Comparison of ENCODE assay signal across 8 cellular contexts in the genomic region with DNA sequence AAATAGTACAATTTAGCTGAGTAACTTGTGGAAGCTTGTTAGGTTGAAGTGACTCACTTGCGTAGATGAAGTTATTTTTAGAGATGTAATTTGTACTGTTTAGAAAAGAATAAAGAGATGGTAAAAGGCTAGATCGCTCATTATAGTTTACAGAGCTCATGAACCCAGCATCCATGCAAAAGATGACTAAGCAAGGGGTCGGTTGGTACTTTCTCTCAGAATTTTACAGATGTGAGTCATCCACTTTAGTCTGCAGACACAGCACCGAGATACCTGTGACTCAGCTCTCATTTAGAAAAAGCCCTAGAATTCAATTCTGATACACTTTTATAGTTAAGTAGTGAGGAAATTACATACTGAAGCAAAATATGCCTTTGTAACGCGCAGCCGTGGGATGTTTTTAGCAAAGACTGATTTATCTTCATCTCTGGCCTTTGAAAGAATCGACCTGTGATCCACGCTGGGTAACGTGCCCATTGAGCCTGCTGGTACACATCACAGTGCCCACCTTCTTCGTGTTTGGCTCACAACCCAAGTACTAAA.
A peak's percentile ranks its signal among the peaks of the same experiment; 100 is the strongest.
DNase-seq lines count a peak whose midpoint lies in the region; ATAC-seq lines count a peak whose summit lies in the region.

No MANE protein-coding gene starts in this region.

- no peak overlapping the region for H3K4me3 Mint-ChIP-seq in activated CD4-positive, alpha-beta memory T cell treated with anti-CD3 and anti-CD28 coated beads for 36 hours
- no peak overlapping the region for H3K4me3 Mint-ChIP-seq in stimulated activated memory B cell treated with anti-CD40 and anti-IgM and Interleukin-4, amounts not matched to agents 10 μg/mL and 1 μg/mL and 100 μg/mL, for 72 hours

- in situ Hi-C loops in KBM-7 (cut with MboI; ENCODE audit: low pct_unique_long_range_greater_than_20kb, low sequenced_read_pairs): no loop called here

- POLR2A ChIA-PET in activated CD4-positive, alpha-beta memory T cell treated with anti-CD3 and anti-CD28 coated beads for 36 hours (lab: Charles Lee): interaction anchor here (0.9 to 2.4 kb wide), 4 partner anchors 24 to 174 kb away, joined by 4 to 9 read pairs (median 5); no protein-coding TSS in a partner anchor

- intact Hi-C loops in activated CD4-positive, alpha-beta memory T cell treated with anti-CD3 and anti-CD28 coated beads for 36 hours (cut with micrococcal nuclease): loop anchor here (1.0 to 10.0 kb wide), 7 partner anchors 24 to 571 kb away; a partner anchor contains a TSS
- intact Hi-C loops in head of caudate nucleus (cut with DNase I): no loop called here

- CTCF ChIA-PET in activated CD4-positive, alpha-beta memory T cell treated with anti-CD3 and anti-CD28 coated beads for 36 hours (lab: Charles Lee): interaction anchor here (0.7 to 1.2 kb wide), 3 partner anchors 24 to 553 kb away, joined by 3 to 4 read pairs (median 3); no protein-coding TSS in a partner anchor

- H3K4me1 Mint-ChIP-seq in activated CD4-positive, alpha-beta memory T cell treated with anti-CD3 and anti-CD28 coated beads for 36 hours (ENCODE audit: low read depth): peaks cover 48% of the 10 kb centered on the region
- H3K4me1 Mint-ChIP-seq in stimulated activated memory B cell treated with anti-CD40 and anti-IgM and Interleukin-4, amounts not matched to agents 10 μg/mL and 1 μg/mL and 100 μg/mL, for 72 hours: peaks cover 20% of the 10 kb centered on the region

- DNase-seq in NOMO-1 (lab: John Stamatoyannopoulos, UW; ENCODE audit: unreplicated experiment in 2 of 2) (peak; percentile 49 to 70), NOMO-1 treated with dmso at 0.1 percent for 144 hours (lab: John Stamatoyannopoulos, UW; ENCODE audit: unreplicated experiment) (no peak), head of caudate nucleus (peak in 23 of 42 donors; percentile 2 to 78 (median 35)), NCI-H146 treated with DMSO at 0.1 percent for 48 hours (lab: John Stamatoyannopoulos, UW; ENCODE audit: unreplicated experiment) (no peak), KBM-7 (no peak)
- peak; percentile 50 for DNase-seq in activated CD4-positive, alpha-beta memory T cell treated with anti-CD3 and anti-CD28 coated beads for 36 hours

- H3K27ac Mint-ChIP-seq in activated CD4-positive, alpha-beta memory T cell treated with anti-CD3 and anti-CD28 coated beads for 36 hours: peak overlapping the region; percentile 59
- H3K27ac Mint-ChIP-seq in stimulated activated memory B cell treated with anti-CD40 and anti-IgM and Interleukin-4, amounts not matched to agents 10 μg/mL and 1 μg/mL and 100 μg/mL, for 72 hours: no peak overlapping the region

- peaks cover 23% of the 10 kb centered on the region for H3K36me3 Mint-ChIP-seq in activated CD4-positive, alpha-beta memory T cell treated with anti-CD3 and anti-CD28 coated beads for 36 hours
- H3K36me3 Mint-ChIP-seq in stimulated activated memory B cell treated with anti-CD40 and anti-IgM and Interleukin-4, amounts not matched to agents 10 μg/mL and 1 μg/mL and 100 μg/mL, for 72 hours: peaks cover 40% of the 10 kb centered on the region

- ATAC-seq in HG03432 (IDR thresholded peaks at IDR 0.05; ENCODE audit: unreplicated experiment): peak; percentile 72
- ATAC-seq in stimulated activated memory B cell treated with anti-CD40 and anti-IgM and Interleukin-4, amounts not matched to agents 10 μg/mL and 1 μg/mL and 100 μg/mL, for 72 hours: peak; percentile 48

- H3K9me3 Mint-ChIP-seq in activated CD4-positive, alpha-beta memory T cell treated with anti-CD3 and anti-CD28 coated beads for 36 hours: no peaks in the 10 kb centered on the region
- H3K9me3 Mint-ChIP-seq in stimulated activated memory B cell treated with anti-CD40 and anti-IgM and Interleukin-4, amounts not matched to agents 10 μg/mL and 1 μg/mL and 100 μg/mL, for 72 hours: no peaks in the 10 kb centered on the region

- no peaks in the 10 kb centered on the region for H3K27me3 Mint-ChIP-seq in activated CD4-positive, alpha-beta memory T cell treated with anti-CD3 and anti-CD28 coated beads for 36 hours
- H3K27me3 Mint-ChIP-seq in stimulated activated memory B cell treated with anti-CD40 and anti-IgM and Interleukin-4, amounts not matched to agents 10 μg/mL and 1 μg/mL and 100 μg/mL, for 72 hours: no peaks in the 10 kb centered on the region

Comparison
In these comparisons a context has a peak if more than half of its experiments do, and no peak if none do; other contexts are left out.
1. DNase-seq: peak in NOMO-1 (2 of 2), activated CD4-positive, alpha-beta memory T cell treated with anti-CD3 and anti-CD28 coated beads for 36 hours (single experiment) and head of caudate nucleus (23 of 42); none in NOMO-1 treated with dmso at 0.1 percent for 144 hours (single experiment), NCI-H146 treated with DMSO at 0.1 percent for 48 hours (single experiment) and KBM-7 (single experiment).